9 cellular contexts compared by ENCODE assay signal in the genomic region with DNA sequence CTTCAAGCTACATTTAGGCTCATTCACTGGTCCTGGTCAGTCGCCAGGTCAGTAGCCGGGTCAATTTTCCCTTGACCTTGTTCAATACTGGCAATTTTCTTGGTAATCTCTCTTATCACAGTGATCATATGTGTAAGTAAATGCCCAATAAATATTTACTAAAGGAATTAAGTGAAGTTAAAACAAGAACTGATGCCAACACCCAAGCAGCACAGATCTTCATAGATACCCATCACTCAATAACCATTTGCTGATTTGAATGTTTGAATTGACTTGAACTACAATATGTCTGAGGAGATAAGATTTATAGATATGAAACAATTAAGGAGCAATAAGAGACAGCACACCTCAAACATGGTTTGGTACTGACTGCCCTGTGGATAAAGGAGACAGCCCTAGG.
"Had no signal": no experiment of that assay in that cellular context is flagged by ENCODE, and none has a peak within 500 bp of the region (broad histone marks: within the 10 kb centered on the region; RNA-seq: fewer than 3 reads in every experiment).

No MANE protein-coding gene starts in this region.

- ATAC-seq: GM23338, HCT116 had no signal

- H3K4me3 ChIP-seq: GM23248, GM23338, HAP-1 had no signal

- DNase-seq: GM23248, GOT3, H7, H9, HCEC 1CT, HFFc6 had no signal

- H3K27ac ChIP-seq: GM23248 had no signal
